ENCODE assay signal across 8 cellular contexts in the genomic region with DNA sequence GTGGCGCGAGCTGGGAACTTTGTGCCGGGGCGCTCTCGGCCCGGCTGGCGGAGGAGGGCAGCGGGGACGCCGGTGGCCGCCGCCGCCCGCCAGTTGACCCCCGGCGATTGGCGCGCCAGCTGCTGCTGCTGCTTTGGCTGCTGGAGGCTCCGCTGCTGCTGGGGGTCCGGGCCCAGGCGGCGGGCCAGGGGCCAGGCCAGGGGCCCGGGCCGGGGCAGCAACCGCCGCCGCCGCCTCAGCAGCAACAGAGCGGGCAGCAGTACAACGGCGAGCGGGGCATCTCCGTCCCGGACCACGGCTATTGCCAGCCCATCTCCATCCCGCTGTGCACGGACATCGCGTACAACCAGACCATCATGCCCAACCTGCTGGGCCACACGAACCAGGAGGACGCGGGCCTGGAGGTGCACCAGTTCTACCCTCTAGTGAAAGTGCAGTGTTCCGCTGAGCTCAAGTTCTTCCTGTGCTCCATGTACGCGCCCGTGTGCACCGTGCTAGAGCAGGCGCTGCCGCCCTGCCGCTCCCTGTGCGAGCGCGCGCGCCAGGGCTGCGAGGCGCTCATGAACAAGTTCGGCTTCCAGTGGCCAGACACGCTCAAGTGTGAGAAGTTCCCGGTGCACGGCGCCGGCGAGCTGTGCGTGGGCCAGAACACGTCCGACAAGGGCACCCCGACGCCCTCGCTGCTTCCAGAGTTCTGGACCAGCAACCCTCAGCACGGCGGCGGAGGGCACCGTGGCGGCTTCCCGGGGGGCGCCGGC. TPM values are rescaled to one million over a fixed set of nuclear protein-coding genes. Genes with fewer than 3 reads are reported as not detected.
A peak's percentile ranks its signal among the peaks of the same experiment; 100 is the strongest.
DNase-seq lines count a peak whose midpoint lies in the region; ATAC-seq and TF ChIP-seq lines count a peak whose summit lies in the region.

No MANE protein-coding gene starts in this region.

- no peaks in the 10 kb centered on the region for H3K36me3 Mint-ChIP-seq in stimulated activated memory B cell treated with anti-CD40 and anti-IgM and Interleukin-4, amounts not matched to agents 10 μg/mL and 1 μg/mL and 100 μg/mL, for 72 hours

- DNase-seq in GM03348 (ENCODE audit: low spot score) (peak; percentile 66), PC-3 (peak; percentile 53), left kidney (ENCODE audit: low read depth, low spot score) (peak; percentile 87), activated gamma-delta T cell (lab: John Stamatoyannopoulos, UW) (no peak)

- no peak for TF ChIP-seq CTCF in PC-3 (conservative IDR thresholded peaks at IDR 0.05; ENCODE audit: low read depth, low read length)

- peak overlapping the region; percentile 59 for H3K27ac Mint-ChIP-seq in stimulated activated memory B cell treated with anti-CD40 and anti-IgM and Interleukin-4, amounts not matched to agents 10 μg/mL and 1 μg/mL and 100 μg/mL, for 72 hours

- POLR2A ChIA-PET in PC-3 (lab: Charles Lee; ENCODE audit: unreplicated experiment) = no interaction called here

- H4K20me1 ChIP-seq in PC-3 (ENCODE audit: low read length) = no peaks in the 10 kb centered on the region

- H3K79me2 ChIP-seq in PC-3 (ENCODE audit: low read length) = no peaks in the 10 kb centered on the region

- no TSS peak for BruUV-seq in PC-3 (replicated peaks; lab: Mats Ljungman, UMichigan)

- 0 out of 2 replicates have a peak overlapping the region, but pooled peaks have one; percentile 20 for H3K9ac ChIP-seq in HUES48 (ENCODE audit: low read depth, low read length)
- H3K9ac ChIP-seq in PC-3 (ENCODE audit: low read length) = peak overlapping the region; percentile 50; the same call in 1 of the 2 replicates

- H3K4me2 ChIP-seq in PC-3 (ENCODE audit: low read length) = peak overlapping the region; percentile 81

- no peaks in the 10 kb centered on the region for H3K9me3 ChIP-seq in HUES48 (ENCODE audit: control insufficient read depth, insufficient read depth, low read length)
- no peaks in the 10 kb centered on the region for H3K9me3 ChIP-seq in PC-3 (ENCODE audit: low read length)

- peaks cover 28% of the 10 kb centered on the region for H3K4me1 ChIP-seq in HUES48 (ENCODE audit: control insufficient read depth, insufficient read depth, low read length)
- peaks cover 10% of the 10 kb centered on the region for H3K4me1 ChIP-seq in PC-3 (ENCODE audit: insufficient read depth, low read length)

- no peaks in the 10 kb centered on the region for H3F3A ChIP-seq in PC-3 (ENCODE audit: low read length, unreplicated experiment)

- peaks cover 37% of the 10 kb centered on the region for H3K4me1 Mint-ChIP-seq in stimulated activated memory B cell treated with anti-CD40 and anti-IgM and Interleukin-4, amounts not matched to agents 10 μg/mL and 1 μg/mL and 100 μg/mL, for 72 hours

- peak overlapping the region; percentile 95 for H3K4me3 Mint-ChIP-seq in stimulated activated memory B cell treated with anti-CD40 and anti-IgM and Interleukin-4, amounts not matched to agents 10 μg/mL and 1 μg/mL and 100 μg/mL, for 72 hours

- peak overlapping the region; percentile 65 for H3K4me3 ChIP-seq in HUES48 (ENCODE audit: low read depth, low read length)
- peak overlapping the region; percentile 78 for H3K4me3 ChIP-seq in PC-3 (ENCODE audit: low read length)

- intact Hi-C loops in PC-3 (cut with micrococcal nuclease) = loop anchor here (1.0 to 5.0 kb wide), 4 partner anchors 50 to 519 kb away; no protein-coding TSS in a partner anchor

- H3K9me3 Mint-ChIP-seq in stimulated activated memory B cell treated with anti-CD40 and anti-IgM and Interleukin-4, amounts not matched to agents 10 μg/mL and 1 μg/mL and 100 μg/mL, for 72 hours = no peaks in the 10 kb centered on the region

- H3K27ac ChIP-seq in HUES48 (ENCODE audit: low read depth, low read length) (peak overlapping the region; percentile 54), PC-3 (ENCODE audit: low read length) (no peak overlapping the region), cingulate gyrus (ENCODE audit: low read depth, low read length) (peak overlapping the region; percentile 47)

- H3K27me3 ChIP-seq in HUES48 (ENCODE audit: control insufficient read depth, insufficient read depth, low read length) (peaks cover 93% of the 10 kb centered on the region), PC-3 (ENCODE audit: low read length) (no peaks in the 10 kb centered on the region)

- no peaks in the 10 kb centered on the region for H3K9me2 ChIP-seq in PC-3 (replicated peaks; ENCODE audit: low read length)

- peak; percentile 48 for ATAC-seq in GM21528 (IDR thresholded peaks at IDR 0.05; ENCODE audit: low FRiP score, unreplicated experiment)
- ATAC-seq in PC-3 = peak; percentile 52
- ATAC-seq in stimulated activated memory B cell treated with anti-CD40 and anti-IgM and Interleukin-4, amounts not matched to agents 10 μg/mL and 1 μg/mL and 100 μg/mL, for 72 hours = peak; percentile 74

- H3K27me3 Mint-ChIP-seq in stimulated activated memory B cell treated with anti-CD40 and anti-IgM and Interleukin-4, amounts not matched to agents 10 μg/mL and 1 μg/mL and 100 μg/mL, for 72 hours = peaks cover 36% of the 10 kb centered on the region

- H3K36me3 ChIP-seq in HUES48 (ENCODE audit: control insufficient read depth, insufficient read depth, low read length) = no peaks in the 10 kb centered on the region
- no peaks in the 10 kb centered on the region for H3K36me3 ChIP-seq in PC-3 (ENCODE audit: low read depth, low read length)

- H2AFZ ChIP-seq in PC-3 (ENCODE audit: low read length) = peak overlapping the region; percentile 91

- CTCF ChIA-PET in PC-3 (lab: Charles Lee) = no interaction called here

RNA-seq across cellular contexts. Expression of a gene that starts 0.9 kb away (rescaled TPM):
- 2.7 and 3.1 TPM in 2 replicates for total RNA-seq in PC-3 (2014; rRNA removed)
